Comparison of ENCODE assay signal across 2 cellular contexts in genomic region chr3:120071259-120071658, GRCh38.
TF ChIP-seq lines count a peak whose summit lies in the region.

No MANE protein-coding gene starts in this region.

TF ChIP-seq in GM23338, 12 proteins besides CTCF, POLR2A, EP300 and RAD21 (continued from another document):
- TF ChIP-seq STAT1 (IDR thresholded peaks at IDR 0.05; ENCODE audit: unreplicated experiment): no peak
- TF ChIP-seq JUNB (IDR thresholded peaks at IDR 0.05; ENCODE audit: unreplicated experiment): no peak
- no peak for TF ChIP-seq EZH2phosphoT487 (IDR thresholded peaks at IDR 0.05; ENCODE audit: unreplicated experiment)
- TF ChIP-seq CREB1 (CRISPR knock-in tag; IDR thresholded peaks at IDR 0.05; ENCODE audit: low read depth): no peak
- TF ChIP-seq, protein P1, sequence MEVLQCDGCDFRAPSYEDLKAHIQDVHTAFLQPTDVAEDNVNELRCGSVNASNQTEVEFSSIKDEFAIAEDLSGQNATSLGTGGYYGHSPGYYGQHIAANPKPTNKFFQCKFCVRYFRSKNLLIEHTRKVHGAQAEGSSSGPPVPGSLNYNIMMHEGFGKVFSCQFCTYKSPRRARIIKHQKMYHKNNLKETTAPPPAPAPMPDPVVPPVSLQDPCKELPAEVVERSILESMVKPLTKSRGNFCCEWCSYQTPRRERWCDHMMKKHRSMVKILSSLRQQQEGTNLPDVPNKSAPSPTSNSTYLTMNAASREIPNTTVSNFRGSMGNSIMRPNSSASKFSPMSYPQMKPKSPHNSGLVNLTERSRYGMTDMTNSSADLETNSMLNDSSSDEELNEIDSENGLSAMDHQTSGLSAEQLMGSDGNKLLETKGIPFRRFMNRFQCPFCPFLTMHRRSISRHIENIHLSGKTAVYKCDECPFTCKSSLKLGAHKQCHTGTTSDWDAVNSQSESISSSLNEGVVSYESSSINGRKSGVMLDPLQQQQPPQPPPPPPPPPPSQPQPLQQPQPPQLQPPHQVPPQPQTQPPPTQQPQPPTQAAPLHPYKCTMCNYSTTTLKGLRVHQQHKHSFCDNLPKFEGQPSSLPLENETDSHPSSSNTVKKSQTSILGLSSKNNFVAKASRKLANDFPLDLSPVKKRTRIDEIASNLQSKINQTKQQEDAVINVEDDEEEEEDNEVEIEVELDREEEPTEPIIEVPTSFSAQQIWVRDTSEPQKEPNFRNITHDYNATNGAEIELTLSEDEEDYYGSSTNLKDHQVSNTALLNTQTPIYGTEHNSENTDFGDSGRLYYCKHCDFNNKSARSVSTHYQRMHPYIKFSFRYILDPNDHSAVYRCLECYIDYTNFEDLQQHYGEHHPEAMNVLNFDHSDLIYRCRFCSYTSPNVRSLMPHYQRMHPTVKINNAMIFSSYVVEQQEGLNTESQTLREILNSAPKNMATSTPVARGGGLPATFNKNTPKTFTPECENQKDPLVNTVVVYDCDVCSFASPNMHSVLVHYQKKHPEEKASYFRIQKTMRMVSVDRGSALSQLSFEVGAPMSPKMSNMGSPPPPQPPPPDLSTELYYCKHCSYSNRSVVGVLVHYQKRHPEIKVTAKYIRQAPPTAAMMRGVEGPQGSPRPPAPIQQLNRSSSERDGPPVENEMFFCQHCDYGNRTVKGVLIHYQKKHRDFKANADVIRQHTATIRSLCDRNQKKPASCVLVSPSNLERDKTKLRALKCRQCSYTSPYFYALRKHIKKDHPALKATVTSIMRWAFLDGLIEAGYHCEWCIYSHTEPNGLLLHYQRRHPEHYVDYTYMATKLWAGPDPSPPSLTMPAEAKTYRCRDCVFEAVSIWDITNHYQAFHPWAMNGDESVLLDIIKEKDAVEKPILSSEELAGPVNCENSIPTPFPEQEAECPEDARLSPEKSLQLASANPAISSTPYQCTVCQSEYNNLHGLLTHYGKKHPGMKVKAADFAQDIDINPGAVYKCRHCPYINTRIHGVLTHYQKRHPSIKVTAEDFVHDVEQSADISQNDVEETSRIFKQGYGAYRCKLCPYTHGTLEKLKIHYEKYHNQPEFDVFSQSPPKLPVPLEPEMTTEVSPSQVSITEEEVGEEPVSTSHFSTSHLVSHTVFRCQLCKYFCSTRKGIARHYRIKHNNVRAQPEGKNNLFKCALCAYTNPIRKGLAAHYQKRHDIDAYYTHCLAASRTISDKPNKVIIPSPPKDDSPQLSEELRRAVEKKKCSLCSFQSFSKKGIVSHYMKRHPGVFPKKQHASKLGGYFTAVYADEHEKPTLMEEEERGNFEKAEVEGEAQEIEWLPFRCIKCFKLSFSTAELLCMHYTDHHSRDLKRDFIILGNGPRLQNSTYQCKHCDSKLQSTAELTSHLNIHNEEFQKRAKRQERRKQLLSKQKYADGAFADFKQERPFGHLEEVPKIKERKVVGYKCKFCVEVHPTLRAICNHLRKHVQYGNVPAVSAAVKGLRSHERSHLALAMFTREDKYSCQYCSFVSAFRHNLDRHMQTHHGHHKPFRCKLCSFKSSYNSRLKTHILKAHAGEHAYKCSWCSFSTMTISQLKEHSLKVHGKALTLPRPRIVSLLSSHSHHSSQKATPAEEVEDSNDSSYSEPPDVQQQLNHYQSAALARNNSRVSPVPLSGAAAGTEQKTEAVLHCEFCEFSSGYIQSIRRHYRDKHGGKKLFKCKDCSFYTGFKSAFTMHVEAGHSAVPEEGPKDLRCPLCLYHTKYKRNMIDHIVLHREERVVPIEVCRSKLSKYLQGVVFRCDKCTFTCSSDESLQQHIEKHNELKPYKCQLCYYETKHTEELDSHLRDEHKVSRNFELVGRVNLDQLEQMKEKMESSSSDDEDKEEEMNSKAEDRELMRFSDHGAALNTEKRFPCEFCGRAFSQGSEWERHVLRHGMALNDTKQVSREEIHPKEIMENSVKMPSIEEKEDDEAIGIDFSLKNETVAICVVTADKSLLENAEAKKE (CRISPR knock-in tag; IDR thresholded peaks at IDR 0.05): no peak
- TF ChIP-seq ETS1 (IDR thresholded peaks at IDR 0.05): no peak
- TF ChIP-seq EZH2 (IDR thresholded peaks at IDR 0.05; ENCODE audit: low read depth, unreplicated experiment): no peak

TF ChIP-seq in WTC11, 78 proteins besides CTCF, POLR2A, EP300 and RAD21 (continued from another document):
- TF ChIP-seq ATF3 (CRISPR knock-in tag; conservative IDR thresholded peaks at IDR 0.05) (no peak), IRF2 (CRISPR knock-in tag; IDR thresholded peaks at IDR 0.05; ENCODE audit: borderline replicate concordance, low read depth) (no peak), FOXK1 (CRISPR knock-in tag; IDR thresholded peaks at IDR 0.05) (no peak), ZNF263 (CRISPR knock-in tag; IDR thresholded peaks at IDR 0.05; ENCODE audit: low read depth) (no peak), TEAD4 (CRISPR knock-in tag; IDR thresholded peaks at IDR 0.05) (no peak), ZNF416 (CRISPR knock-in tag; IDR thresholded peaks at IDR 0.05) (no peak), NR3C1 (CRISPR knock-in tag; conservative IDR thresholded peaks at IDR 0.05; ENCODE audit: low read depth) (no peak)
- TF ChIP-seq, protein P2, sequence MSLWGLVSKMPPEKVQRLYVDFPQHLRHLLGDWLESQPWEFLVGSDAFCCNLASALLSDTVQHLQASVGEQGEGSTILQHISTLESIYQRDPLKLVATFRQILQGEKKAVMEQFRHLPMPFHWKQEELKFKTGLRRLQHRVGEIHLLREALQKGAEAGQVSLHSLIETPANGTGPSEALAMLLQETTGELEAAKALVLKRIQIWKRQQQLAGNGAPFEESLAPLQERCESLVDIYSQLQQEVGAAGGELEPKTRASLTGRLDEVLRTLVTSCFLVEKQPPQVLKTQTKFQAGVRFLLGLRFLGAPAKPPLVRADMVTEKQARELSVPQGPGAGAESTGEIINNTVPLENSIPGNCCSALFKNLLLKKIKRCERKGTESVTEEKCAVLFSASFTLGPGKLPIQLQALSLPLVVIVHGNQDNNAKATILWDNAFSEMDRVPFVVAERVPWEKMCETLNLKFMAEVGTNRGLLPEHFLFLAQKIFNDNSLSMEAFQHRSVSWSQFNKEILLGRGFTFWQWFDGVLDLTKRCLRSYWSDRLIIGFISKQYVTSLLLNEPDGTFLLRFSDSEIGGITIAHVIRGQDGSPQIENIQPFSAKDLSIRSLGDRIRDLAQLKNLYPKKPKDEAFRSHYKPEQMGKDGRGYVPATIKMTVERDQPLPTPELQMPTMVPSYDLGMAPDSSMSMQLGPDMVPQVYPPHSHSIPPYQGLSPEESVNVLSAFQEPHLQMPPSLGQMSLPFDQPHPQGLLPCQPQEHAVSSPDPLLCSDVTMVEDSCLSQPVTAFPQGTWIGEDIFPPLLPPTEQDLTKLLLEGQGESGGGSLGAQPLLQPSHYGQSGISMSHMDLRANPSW (CRISPR knock-in tag; conservative IDR thresholded peaks at IDR 0.05; ENCODE audit: low read depth): no peak
- TF ChIP-seq, protein P3, sequence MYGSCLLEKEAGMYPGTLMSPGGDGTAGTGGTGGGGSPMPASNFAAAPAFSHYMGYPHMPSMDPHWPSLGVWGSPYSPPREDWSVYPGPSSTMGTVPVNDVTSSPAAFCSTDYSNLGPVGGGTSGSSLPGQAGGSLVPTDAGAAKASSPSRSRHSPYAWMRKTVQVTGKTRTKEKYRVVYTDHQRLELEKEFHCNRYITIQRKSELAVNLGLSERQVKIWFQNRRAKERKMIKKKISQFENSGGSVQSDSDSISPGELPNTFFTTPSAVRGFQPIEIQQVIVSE (CRISPR knock-in tag; IDR thresholded peaks at IDR 0.05; ENCODE audit: borderline replicate concordance): no peak
